In genomic region chr5:180874804-180875582, GRCh38 we compare ENCODE assay signal across 19 cellular contexts. TPM values are rescaled to one million over a fixed set of nuclear protein-coding genes. Genes with fewer than 3 reads are reported as not detected.
A peak's percentile ranks its signal among the peaks of the same experiment; 100 is the strongest.
DNase-seq lines count a peak whose midpoint lies in the region; ATAC-seq, FAIRE-seq and TF ChIP-seq lines count a peak whose summit lies in the region.
"Had no signal": no experiment of that assay in that cellular context is flagged by ENCODE, and none has a peak within 500 bp of the region (broad histone marks: within the 10 kb centered on the region; RNA-seq: fewer than 3 reads in every experiment).

No MANE protein-coding gene starts in this region.

- H4K20me1 ChIP-seq in osteoblast (ENCODE audit: insufficient read depth, low read length): no peaks in the 10 kb centered on the region

- FAIRE-seq in GM12891 (lab: Jason Lieb, UNC): peak; percentile 28
- FAIRE-seq: RCC 7860 had no signal

- H3K4me3 ChIP-seq in body of pancreas (no peak overlapping the region), osteoblast (ENCODE audit: insufficient read depth, low read length) (no peak overlapping the region), stomach smooth muscle (ENCODE audit: low read length in 2 of 2) (no peak overlapping the region), H7 (ENCODE audit: insufficient read depth, low read depth, low read length) (no peak overlapping the region)

- H3K9ac ChIP-seq in stomach smooth muscle (ENCODE audit: low read length in 2 of 2): no peak overlapping the region

- H3K36me3 ChIP-seq in body of pancreas (replicated peaks in 1 of 2; ENCODE audit: insufficient read depth in 1 of 2, low read depth in 2 of 2): no peaks in the 10 kb centered on the region
- H3K36me3 ChIP-seq in osteoblast (ENCODE audit: insufficient read depth, low read length): no peaks in the 10 kb centered on the region
- H3K36me3 ChIP-seq in stomach smooth muscle (ENCODE audit: control insufficient read depth in 2 of 2, insufficient read depth in 2 of 2, low read length in 2 of 2): no peaks in the 10 kb centered on the region
- H3K36me3 ChIP-seq in H7 (replicated peaks; ENCODE audit: control insufficient read depth, insufficient read depth, low read length): no peaks in the 10 kb centered on the region

- H2AFZ ChIP-seq in osteoblast (ENCODE audit: low read length): no peak overlapping the region

- TF ChIP-seq POLR2A in GM12891 (IDR thresholded peaks at IDR 0.05; ENCODE audit: low read depth, low read length): no peak
- peak in 1 of 3 donors; percentile 32 for TF ChIP-seq POLR2A in body of pancreas (IDR thresholded peaks at IDR 0.05)

- ATAC-seq in body of pancreas (peak; percentile 66), GM18511 (IDR thresholded peaks at IDR 0.05; ENCODE audit: unreplicated experiment) (no peak)
- ATAC-seq: Right ventricle myocardium inferior had no signal

- intact Hi-C loops in body of pancreas (cut with DNase I): no loop called here

- H3K4me1 ChIP-seq in body of pancreas: peaks cover 46% of the 10 kb centered on the region
- no peaks in the 10 kb centered on the region for H3K4me1 ChIP-seq in osteoblast (ENCODE audit: insufficient read depth, low read length)
- peaks cover 7% of the 10 kb centered on the region for H3K4me1 ChIP-seq in stomach smooth muscle (ENCODE audit: control insufficient read depth, insufficient read depth, low read length)

- H3K27me3 ChIP-seq in body of pancreas (no peaks in the 10 kb centered on the region), osteoblast (ENCODE audit: insufficient read depth, low read length) (no peaks in the 10 kb centered on the region), stomach smooth muscle (ENCODE audit: control insufficient read depth in 1 of 2, insufficient read depth in 2 of 2, low read length in 2 of 2) (no peaks in the 10 kb centered on the region), H7 (ENCODE audit: control insufficient read depth, insufficient read depth, low read length) (no peaks in the 10 kb centered on the region)

- no peaks in the 10 kb centered on the region for H3K79me2 ChIP-seq in osteoblast (ENCODE audit: insufficient read depth, low read length)

- no peak for DNase-seq in GM12891 (ENCODE audit: insufficient read length, low spot score)
- DNase-seq in body of pancreas: peak in 3 of 4 donors; percentile 26 to 43 (median 30)
- DNase-seq in osteoblast (ENCODE audit: insufficient read length, low spot score, missing footprints): peak; percentile 48
- no peak for DNase-seq in amygdala (lab: John Stamatoyannopoulos, UW)
- no peak for DNase-seq in H7
- DNase-seq: C1 segment of cervical spinal cord; DMS79 treated with DMSO at 0.1 percent for 48 hours; KBM-7; NCI-H1048; NCI-H1436; NCI-H1930; NCI-H345; NCI-H526; NK-92 treated with Interleukin-12 subunit alpha and Interleukin-12 subunit beta, amount 100 ng/mL, for 24 hours had no signal

- no peak overlapping the region for H3K4me2 ChIP-seq in osteoblast (ENCODE audit: insufficient read depth, low read length)

- H3K9me3 ChIP-seq in body of pancreas: no peaks in the 10 kb centered on the region
- H3K9me3 ChIP-seq in osteoblast (ENCODE audit: low read depth, low read length): no peaks in the 10 kb centered on the region
- no peaks in the 10 kb centered on the region for H3K9me3 ChIP-seq in stomach smooth muscle (ENCODE audit: control insufficient read depth in 2 of 2, low read length in 2 of 2)

- 45 to 48% methylated on average over 8 to 12 of the region's 12 CpGs for WGBS in body of pancreas, 2 donors

- H3K27ac ChIP-seq in body of pancreas (peak overlapping the region; percentile 20 to 73 (median 63)), osteoblast (ENCODE audit: low read depth, low read length) (no peak overlapping the region), stomach smooth muscle (ENCODE audit: low read length) (peak overlapping the region; percentile 71)

- TF ChIP-seq CTCF in body of pancreas (IDR thresholded peaks at IDR 0.05) (no peak), osteoblast (IDR thresholded peaks at IDR 0.05; ENCODE audit: extremely low read depth, low read depth, low read length) (no peak)

TF ChIP-seq in GM12891, 5 proteins besides CTCF, POLR2A, EP300 and RAD21:
- no peak for TF ChIP-seq TAF1 (IDR thresholded peaks at IDR 0.05; ENCODE audit: low read depth, low read length)

RNA-seq across cellular contexts. Expression of gene ZFP62, which starts 13.9 kb away (rescaled TPM):
- polyA plus RNA-seq in GM12891 (2012; ENCODE audit: low read depth, missing spikeins): 14.6 TPM
- total RNA-seq in body of pancreas (10 to 100 TPM; 17.1 to 24.6 TPM), osteoblast (12.4 and 18.1 TPM in 2 replicates)
- 20.6 and 31.1 TPM in 2 replicates for total RNA-seq in H7 (2014; rRNA removed; shearing (Covaris generic))

RNA-seq across cellular contexts. Expression of gene BTNL8, which starts 24.0 kb away (rescaled TPM):
- not detected for polyA plus RNA-seq in GM12891 (2012; ENCODE audit: low read depth, missing spikeins)
- total RNA-seq in body of pancreas: 1 to 10 TPM in 1 of 2 donors, not detected in 1; 1.0 TPM
- total RNA-seq in osteoblast: not detected in 2 replicates
- total RNA-seq in H7 (2014; rRNA removed; shearing (Covaris generic)): 0.21 and 0.22 TPM in 2 replicates
- total RNA-seq: H4 had no signal

Comparison
In these comparisons a context has a peak if more than half of its experiments do, and no peak if none do; other contexts are left out.
1. DNase-seq: peak in body of pancreas (3 of 4) and osteoblast (single experiment); none in GM12891 (single experiment), amygdala (0 of 56) and H7 (single experiment).